In genomic region chr12:21989819-21990412, GRCh38 we compare ENCODE assay signal across 9 cellular contexts. TPM values are rescaled to one million over a fixed set of nuclear protein-coding genes. Genes with fewer than 3 reads are reported as not detected.
A peak's percentile ranks its signal among the peaks of the same experiment; 100 is the strongest.
DNase-seq lines count a peak whose midpoint lies in the region; ATAC-seq, FAIRE-seq and TF ChIP-seq lines count a peak whose summit lies in the region.
"Had no signal": no experiment of that assay in that cellular context is flagged by ENCODE, and none has a peak within 500 bp of the region (broad histone marks: within the 10 kb centered on the region; RNA-seq: fewer than 3 reads in every experiment).

No MANE protein-coding gene starts in this region.

- peaks cover 12% of the 10 kb centered on the region for H3K27me3 Mint-ChIP-seq in CD4-positive, CD25-positive, alpha-beta regulatory T cell
- no peaks in the 10 kb centered on the region for H3K27me3 Mint-ChIP-seq in nephron (ENCODE audit: low read depth)

- no peak for ATAC-seq in CD4-positive, CD25-positive, alpha-beta regulatory T cell (ENCODE audit: low read depth in 2 of 2)
- ATAC-seq in GM19452 (IDR thresholded peaks at IDR 0.05; ENCODE audit: unreplicated experiment) (no peak), HG02981 (IDR thresholded peaks at IDR 0.05; ENCODE audit: unreplicated experiment) (no peak)

- H3K36me3 ChIP-seq in CD4-positive, CD25-positive, alpha-beta regulatory T cell (ENCODE audit: control insufficient read depth, insufficient read depth, low read length): no peaks in the 10 kb centered on the region
- no peaks in the 10 kb centered on the region for H3K36me3 ChIP-seq in bronchial epithelial cell (ENCODE audit: control insufficient read depth, insufficient read depth, low read length)

- in situ Hi-C loops in KBM-7 (cut with MboI; ENCODE audit: low pct_unique_long_range_greater_than_20kb, low sequenced_read_pairs): no loop called here

- H3K9me3 Mint-ChIP-seq in CD4-positive, CD25-positive, alpha-beta regulatory T cell: no peaks in the 10 kb centered on the region
- H3K9me3 Mint-ChIP-seq in nephron: no peaks in the 10 kb centered on the region

- TF ChIP-seq CTCF in bronchial epithelial cell (IDR thresholded peaks at IDR 0.05; ENCODE audit: insufficient read depth, low read length, severe bottlenecking) (peak; percentile 35), nephron (IDR thresholded peaks at IDR 0.05; ENCODE audit: unreplicated experiment in 3 of 3) (peak; percentile 61 to 73 (median 62))

- H3K4me1 Mint-ChIP-seq in CD4-positive, CD25-positive, alpha-beta regulatory T cell: peaks cover 0 to 7% (median 3%) of the 10 kb centered on the region in 4 donors
- peaks cover 3% of the 10 kb centered on the region for H3K4me1 Mint-ChIP-seq in nephron

- peak in 2 of 3 donors; percentile 13 to 30 for DNase-seq in CD4-positive, CD25-positive, alpha-beta regulatory T cell
- DNase-seq in KBM-7 (peak; percentile 10), bronchial epithelial cell (ENCODE audit: low read depth) (peak; percentile 46), T1000 (lab: John Stamatoyannopoulos, UW) (no peak), HPDE6-E6E7 (ENCODE audit: extremely low spot score) (no peak)
- DNase-seq: stimulated activated CD4-positive, alpha-beta T cell treated with anti-CD3 and anti-CD28 coated beads, Interleukin-12 subunit alpha, Interleukin-12 subunit beta, amount 100 ng/mL, for 4 hours had no signal

- no peaks in the 10 kb centered on the region for H3K36me3 Mint-ChIP-seq in CD4-positive, CD25-positive, alpha-beta regulatory T cell
- H3K36me3 Mint-ChIP-seq in nephron (ENCODE audit: low read depth): no peaks in the 10 kb centered on the region

- no peaks in the 10 kb centered on the region for H3K9me3 ChIP-seq in CD4-positive, CD25-positive, alpha-beta regulatory T cell (ENCODE audit: control insufficient read depth in 2 of 2, low read length in 2 of 2)

- H3K4me1 ChIP-seq in CD4-positive, CD25-positive, alpha-beta regulatory T cell (ENCODE audit: control insufficient read depth, insufficient read depth, low read length, poor library complexity, severe bottlenecking): no peaks in the 10 kb centered on the region

- H3K27me3 ChIP-seq in CD4-positive, CD25-positive, alpha-beta regulatory T cell (ENCODE audit: control insufficient read depth, insufficient read depth, low read length): peaks cover 2% of the 10 kb centered on the region
- no peaks in the 10 kb centered on the region for H3K27me3 ChIP-seq in bronchial epithelial cell (ENCODE audit: control insufficient read depth, insufficient read depth, low read length)

- H3K4me3 Mint-ChIP-seq in CD4-positive, CD25-positive, alpha-beta regulatory T cell: no peak overlapping the region
- H3K4me3 Mint-ChIP-seq in nephron: no peak overlapping the region

- no peak overlapping the region for H3K27ac ChIP-seq in CD4-positive, CD25-positive, alpha-beta regulatory T cell (ENCODE audit: insufficient read depth, low read length, poor library complexity, severe bottlenecking)

- H3K4me3 ChIP-seq in CD4-positive, CD25-positive, alpha-beta regulatory T cell (ENCODE audit: low read depth, low read length): no peak overlapping the region
- H3K4me3 ChIP-seq in bronchial epithelial cell (ENCODE audit: low read depth, low read length): no peak overlapping the region

- FAIRE-seq in bronchial epithelial cell (lab: Jason Lieb, UNC): no peak

- no peak overlapping the region for H3K27ac Mint-ChIP-seq in CD4-positive, CD25-positive, alpha-beta regulatory T cell
- peak overlapping the region in 2 of 3 experiments; percentile 8 to 39 for H3K27ac Mint-ChIP-seq in nephron

RNA-seq across cellular contexts. Expression of gene ABCC9, which starts 48.7 kb away (rescaled TPM):
- not detected for total RNA-seq in CD4-positive, CD25-positive, alpha-beta regulatory T cell
- polyA plus RNA-seq in CD4-positive, CD25-positive, alpha-beta regulatory T cell: not detected
- 0.79 and 2.4 TPM in 2 replicates for total RNA-seq in bronchial epithelial cell

RNA-seq across cellular contexts. Expression of gene CMAS, which starts 56.1 kb away (rescaled TPM):
- 17.0 TPM for total RNA-seq in CD4-positive, CD25-positive, alpha-beta regulatory T cell
- 10 to 100 TPM; 41.8 to 43.2 (median 42.3) TPM for polyA plus RNA-seq in CD4-positive, CD25-positive, alpha-beta regulatory T cell
- total RNA-seq in bronchial epithelial cell: 26.6 and 46.3 TPM in 2 replicates

Comparison
In these comparisons a context has a peak if more than half of its experiments do, and no peak if none do; other contexts are left out.
1. DNase-seq: peak in CD4-positive, CD25-positive, alpha-beta regulatory T cell (2 of 3), KBM-7 (single experiment) and bronchial epithelial cell (single experiment); none in T1000 (single experiment) and HPDE6-E6E7 (single experiment).
2. H3K27ac Mint-ChIP-seq: peak in nephron (2 of 3); none in CD4-positive, CD25-positive, alpha-beta regulatory T cell (0 of 3).